Comparison of ENCODE assay signal across 1 cellular context in the genomic region with DNA sequence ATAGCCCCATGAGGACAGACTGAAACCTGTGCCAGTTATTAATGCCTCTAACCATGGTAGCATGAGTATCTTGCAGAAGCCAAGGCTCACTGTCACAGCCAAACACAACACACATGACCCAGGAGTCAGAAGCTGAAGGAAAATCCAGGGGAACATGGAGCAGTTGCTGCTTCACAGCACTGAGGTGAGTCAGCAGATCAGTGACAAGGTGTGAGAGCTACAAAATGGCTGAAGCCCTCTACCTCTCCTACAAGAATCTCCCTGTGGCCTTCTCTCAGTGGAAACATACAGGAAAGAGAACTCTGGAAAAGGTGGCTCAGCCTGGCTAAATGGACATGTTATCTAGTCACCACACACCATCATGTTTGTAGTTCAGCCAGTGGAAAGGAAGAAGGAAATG.
A peak's percentile ranks its signal among the peaks of the same experiment; 100 is the strongest.
TF ChIP-seq lines count a peak whose summit lies in the region.

No MANE protein-coding gene starts in this region.

TF ChIP-seq in K562, 482 proteins besides CTCF, POLR2A, EP300 and RAD21 (continued from another document):
- TF ChIP-seq, protein P1, sequence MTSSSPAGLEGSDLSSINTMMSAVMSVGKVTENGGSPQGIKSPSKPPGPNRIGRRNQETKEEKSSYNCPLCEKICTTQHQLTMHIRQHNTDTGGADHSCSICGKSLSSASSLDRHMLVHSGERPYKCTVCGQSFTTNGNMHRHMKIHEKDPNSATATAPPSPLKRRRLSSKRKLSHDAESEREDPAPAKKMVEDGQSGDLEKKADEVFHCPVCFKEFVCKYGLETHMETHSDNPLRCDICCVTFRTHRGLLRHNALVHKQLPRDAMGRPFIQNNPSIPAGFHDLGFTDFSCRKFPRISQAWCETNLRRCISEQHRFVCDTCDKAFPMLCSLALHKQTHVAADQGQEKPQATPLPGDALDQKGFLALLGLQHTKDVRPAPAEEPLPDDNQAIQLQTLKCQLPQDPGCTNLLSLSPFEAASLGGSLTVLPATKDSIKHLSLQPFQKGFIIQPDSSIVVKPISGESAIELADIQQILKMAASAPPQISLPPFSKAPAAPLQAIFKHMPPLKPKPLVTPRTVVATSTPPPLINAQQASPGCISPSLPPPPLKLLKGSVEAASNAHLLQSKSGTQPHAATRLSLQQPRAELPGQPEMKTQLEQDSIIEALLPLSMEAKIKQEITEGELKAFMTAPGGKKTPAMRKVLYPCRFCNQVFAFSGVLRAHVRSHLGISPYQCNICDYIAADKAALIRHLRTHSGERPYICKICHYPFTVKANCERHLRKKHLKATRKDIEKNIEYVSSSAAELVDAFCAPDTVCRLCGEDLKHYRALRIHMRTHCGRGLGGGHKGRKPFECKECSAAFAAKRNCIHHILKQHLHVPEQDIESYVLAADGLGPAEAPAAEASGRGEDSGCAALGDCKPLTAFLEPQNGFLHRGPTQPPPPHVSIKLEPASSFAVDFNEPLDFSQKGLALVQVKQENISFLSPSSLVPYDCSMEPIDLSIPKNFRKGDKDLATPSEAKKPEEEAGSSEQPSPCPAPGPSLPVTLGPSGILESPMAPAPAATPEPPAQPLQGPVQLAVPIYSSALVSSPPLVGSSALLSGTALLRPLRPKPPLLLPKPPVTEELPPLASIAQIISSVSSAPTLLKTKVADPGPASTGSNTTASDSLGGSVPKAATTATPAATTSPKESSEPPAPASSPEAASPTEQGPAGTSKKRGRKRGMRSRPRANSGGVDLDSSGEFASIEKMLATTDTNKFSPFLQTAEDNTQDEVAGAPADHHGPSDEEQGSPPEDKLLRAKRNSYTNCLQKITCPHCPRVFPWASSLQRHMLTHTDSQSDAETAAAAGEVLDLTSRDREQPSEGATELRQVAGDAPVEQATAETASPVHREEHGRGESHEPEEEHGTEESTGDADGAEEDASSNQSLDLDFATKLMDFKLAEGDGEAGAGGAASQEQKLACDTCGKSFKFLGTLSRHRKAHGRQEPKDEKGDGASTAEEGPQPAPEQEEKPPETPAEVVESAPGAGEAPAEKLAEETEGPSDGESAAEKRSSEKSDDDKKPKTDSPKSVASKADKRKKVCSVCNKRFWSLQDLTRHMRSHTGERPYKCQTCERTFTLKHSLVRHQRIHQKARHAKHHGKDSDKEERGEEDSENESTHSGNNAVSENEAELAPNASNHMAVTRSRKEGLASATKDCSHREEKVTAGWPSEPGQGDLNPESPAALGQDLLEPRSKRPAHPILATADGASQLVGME (CRISPR knock-in tag; IDR thresholded peaks at IDR 0.05) = no peak
- 0 out of 2 replicates have a peak, but pooled peaks have one; percentile 39 for TF ChIP-seq MAFG (tag; conservative IDR thresholded peaks at IDR 0.05)
- no peak for TF ChIP-seq SMAD3 (CRISPR knock-in tag; conservative IDR thresholded peaks at IDR 0.05)
- no peak for TF ChIP-seq STAG1 (CRISPR knock-in tag; IDR thresholded peaks at IDR 0.05; ENCODE audit: borderline replicate concordance)
- no peak for TF ChIP-seq TCF7 (IDR thresholded peaks at IDR 0.05; ENCODE audit: borderline replicate concordance)
- no peak for TF ChIP-seq EWSR1 (IDR thresholded peaks at IDR 0.05; ENCODE audit: borderline replicate concordance, low read depth, partially characterized antibody)
- no peak for TF ChIP-seq ZSCAN29 (IDR thresholded peaks at IDR 0.05)
- TF ChIP-seq MCM3 (IDR thresholded peaks at IDR 0.05) = no peak
- no peak for TF ChIP-seq XRCC5 (IDR thresholded peaks at IDR 0.05; ENCODE audit: low read depth, low read length)
- TF ChIP-seq CREB1 (IDR thresholded peaks at IDR 0.05) = no peak
- TF ChIP-seq CREB1 (CRISPR knock-in tag; IDR thresholded peaks at IDR 0.05) = no peak
- TF ChIP-seq ZNF23 (CRISPR knock-in tag; IDR thresholded peaks at IDR 0.05) = no peak
- 0 out of 2 replicates have a peak, but pooled peaks have one; percentile 18 for TF ChIP-seq EHMT2 (IDR thresholded peaks at IDR 0.05)
- TF ChIP-seq, protein P2, sequence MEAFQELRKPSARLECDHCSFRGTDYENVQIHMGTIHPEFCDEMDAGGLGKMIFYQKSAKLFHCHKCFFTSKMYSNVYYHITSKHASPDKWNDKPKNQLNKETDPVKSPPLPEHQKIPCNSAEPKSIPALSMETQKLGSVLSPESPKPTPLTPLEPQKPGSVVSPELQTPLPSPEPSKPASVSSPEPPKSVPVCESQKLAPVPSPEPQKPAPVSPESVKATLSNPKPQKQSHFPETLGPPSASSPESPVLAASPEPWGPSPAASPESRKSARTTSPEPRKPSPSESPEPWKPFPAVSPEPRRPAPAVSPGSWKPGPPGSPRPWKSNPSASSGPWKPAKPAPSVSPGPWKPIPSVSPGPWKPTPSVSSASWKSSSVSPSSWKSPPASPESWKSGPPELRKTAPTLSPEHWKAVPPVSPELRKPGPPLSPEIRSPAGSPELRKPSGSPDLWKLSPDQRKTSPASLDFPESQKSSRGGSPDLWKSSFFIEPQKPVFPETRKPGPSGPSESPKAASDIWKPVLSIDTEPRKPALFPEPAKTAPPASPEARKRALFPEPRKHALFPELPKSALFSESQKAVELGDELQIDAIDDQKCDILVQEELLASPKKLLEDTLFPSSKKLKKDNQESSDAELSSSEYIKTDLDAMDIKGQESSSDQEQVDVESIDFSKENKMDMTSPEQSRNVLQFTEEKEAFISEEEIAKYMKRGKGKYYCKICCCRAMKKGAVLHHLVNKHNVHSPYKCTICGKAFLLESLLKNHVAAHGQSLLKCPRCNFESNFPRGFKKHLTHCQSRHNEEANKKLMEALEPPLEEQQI (IDR thresholded peaks at IDR 0.05) = no peak
- peak; percentile 68 for TF ChIP-seq NFE2 (IDR thresholded peaks at IDR 0.05; ENCODE audit: low read depth)
- TF ChIP-seq, protein P3, sequence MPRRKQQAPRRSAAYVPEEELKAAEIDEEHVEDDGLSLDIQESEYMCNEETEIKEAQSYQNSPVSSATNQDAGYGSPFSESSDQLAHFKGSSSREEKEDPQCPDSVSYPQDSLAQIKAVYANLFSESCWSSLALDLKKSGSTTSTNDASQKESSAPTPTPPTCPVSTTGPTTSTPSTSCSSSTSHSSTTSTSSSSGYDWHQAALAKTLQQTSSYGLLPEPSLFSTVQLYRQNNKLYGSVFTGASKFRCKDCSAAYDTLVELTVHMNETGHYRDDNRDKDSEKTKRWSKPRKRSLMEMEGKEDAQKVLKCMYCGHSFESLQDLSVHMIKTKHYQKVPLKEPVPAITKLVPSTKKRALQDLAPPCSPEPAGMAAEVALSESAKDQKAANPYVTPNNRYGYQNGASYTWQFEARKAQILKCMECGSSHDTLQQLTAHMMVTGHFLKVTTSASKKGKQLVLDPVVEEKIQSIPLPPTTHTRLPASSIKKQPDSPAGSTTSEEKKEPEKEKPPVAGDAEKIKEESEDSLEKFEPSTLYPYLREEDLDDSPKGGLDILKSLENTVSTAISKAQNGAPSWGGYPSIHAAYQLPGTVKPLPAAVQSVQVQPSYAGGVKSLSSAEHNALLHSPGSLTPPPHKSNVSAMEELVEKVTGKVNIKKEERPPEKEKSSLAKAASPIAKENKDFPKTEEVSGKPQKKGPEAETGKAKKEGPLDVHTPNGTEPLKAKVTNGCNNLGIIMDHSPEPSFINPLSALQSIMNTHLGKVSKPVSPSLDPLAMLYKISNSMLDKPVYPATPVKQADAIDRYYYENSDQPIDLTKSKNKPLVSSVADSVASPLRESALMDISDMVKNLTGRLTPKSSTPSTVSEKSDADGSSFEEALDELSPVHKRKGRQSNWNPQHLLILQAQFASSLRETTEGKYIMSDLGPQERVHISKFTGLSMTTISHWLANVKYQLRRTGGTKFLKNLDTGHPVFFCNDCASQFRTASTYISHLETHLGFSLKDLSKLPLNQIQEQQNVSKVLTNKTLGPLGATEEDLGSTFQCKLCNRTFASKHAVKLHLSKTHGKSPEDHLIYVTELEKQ (CRISPR knock-in tag; IDR thresholded peaks at IDR 0.05) = no peak
- TF ChIP-seq POLR2H (tag; IDR thresholded peaks at IDR 0.05; ENCODE audit: low read depth) = no peak
- no peak for TF ChIP-seq DNMT1 (IDR thresholded peaks at IDR 0.05)
- no peak for TF ChIP-seq SAP30 (IDR thresholded peaks at IDR 0.05; ENCODE audit: borderline replicate concordance, insufficient read depth, low read depth, low read length, poor library complexity, severe bottlenecking)
- TF ChIP-seq GTF2A2 (tag; IDR thresholded peaks at IDR 0.05) = no peak
